9 cellular contexts compared by ENCODE assay signal in genomic region chr6:116511424-116512131, GRCh38. TPM values are rescaled to one million over a fixed set of nuclear protein-coding genes. Genes with fewer than 3 reads are reported as not detected.
DNase-seq lines count a peak whose midpoint lies in the region; ATAC-seq, FAIRE-seq and TF ChIP-seq lines count a peak whose summit lies in the region.
"Had no signal": no experiment of that assay in that cellular context is flagged by ENCODE, and none has a peak within 500 bp of the region (broad histone marks: within the 10 kb centered on the region; RNA-seq: fewer than 3 reads in every experiment).

Gene CALHM5 (plus strand): TSS chr6:116511639. CDS start chr6:116511697, 58 bp downstream.

- no peaks in the 10 kb centered on the region for H4K20me1 ChIP-seq in fibroblast of lung (ENCODE audit: control insufficient read depth, extremely low read depth, insufficient read depth, low read length)

- ATAC-seq in HG02981 (IDR thresholded peaks at IDR 0.05; ENCODE audit: unreplicated experiment): no peak

- no peaks in the 10 kb centered on the region for H3K27me3 ChIP-seq in fibroblast of lung (ENCODE audit: control insufficient read depth, insufficient read depth, low read length)

- H3K4me3 ChIP-seq in fibroblast of lung (replicated peaks in 1 of 4; ENCODE audit: control extremely low read depth in 1 of 4, insufficient read depth in 1 of 4, low read depth in 3 of 4, low read length in 4 of 4): peak within 1 kb of the TSS; percentile 61 to 81 (median 68)

- H3K36me3 ChIP-seq in fibroblast of lung (ENCODE audit: control insufficient read depth, insufficient read depth, low read length): no peaks in the 10 kb centered on the region

- DNase-seq in GM19239 (ENCODE audit: insufficient read length, low spot score): no peak
- DNase-seq in RPMI7951 (ENCODE audit: low read depth): peak; percentile 89
- peak; percentile 89 to 94 for DNase-seq in fibroblast of lung (ENCODE audit: low read depth in 2 of 2)
- peak; percentile 67 for DNase-seq in non-pigmented ciliary epithelial cell (ENCODE audit: low read depth)
- DNase-seq in G401 (ENCODE audit: low spot score): no peak
- DNase-seq in GM10248 (ENCODE audit: extremely low spot score): no peak
- DNase-seq in activated CD4-positive, alpha-beta memory T cell treated with anti-CD3 and anti-CD28 coated beads, Interleukin-2, amount 10 ng/mL, durations not matched to agents 7 days and 5 days: no peak
- DNase-seq: activated B cell treated with CpG ODN at 0.5 μM for 24 hours had no signal

- H3K9me3 ChIP-seq in fibroblast of lung (ENCODE audit: control insufficient read depth, insufficient read depth, low read depth, low read length): no peaks in the 10 kb centered on the region

- POLR2A ChIA-PET in GM10248 (lab: Yijun Ruan, JAX): no interaction called here
- POLR2A ChIA-PET in activated CD4-positive, alpha-beta memory T cell treated with anti-CD3 and anti-CD28 coated beads, Interleukin-2, amount 10 ng/mL, durations not matched to agents 7 days and 5 days (lab: Charles Lee): no interaction called here

- peak within 1 kb of the TSS; percentile 72 for H3K9ac ChIP-seq in fibroblast of lung (ENCODE audit: insufficient read depth, low read length)

- in situ Hi-C loops in G401 (cut with HindIII; ENCODE audit: low sequenced_read_pairs): no loop called here

- FAIRE-seq in GM19239 (lab: Jason Lieb, UNC): peak; percentile 31

- peaks cover 23% of the 10 kb centered on the region for H3K27me3 Mint-ChIP-seq in activated CD4-positive, alpha-beta memory T cell treated with anti-CD3 and anti-CD28 coated beads, Interleukin-2, amount 10 ng/mL, durations not matched to agents 7 days and 5 days
- H3K27me3 Mint-ChIP-seq: activated B cell treated with CpG ODN at 0.5 μM for 24 hours had no signal

- H3K9me3 Mint-ChIP-seq in activated CD4-positive, alpha-beta memory T cell treated with anti-CD3 and anti-CD28 coated beads, Interleukin-2, amount 10 ng/mL, durations not matched to agents 7 days and 5 days: peaks cover 2% of the 10 kb centered on the region

- peak; percentile 61 to 78 for TF ChIP-seq CTCF in fibroblast of lung (conservative IDR thresholded peaks at IDR 0.05 in 1 of 2, IDR thresholded peaks at IDR 0.05 in 1 of 2; ENCODE audit: low read depth in 1 of 2, low read length in 2 of 2)
- no peak for TF ChIP-seq CTCF in GM10248 (IDR thresholded peaks at IDR 0.05; ENCODE audit: control extremely low read depth, extremely low read depth, low read depth, missing control alignments)

- peak within 1 kb of the TSS; percentile 93 for H3K27ac ChIP-seq in fibroblast of lung (ENCODE audit: insufficient read depth, low read length)

- H2AFZ ChIP-seq in fibroblast of lung (ENCODE audit: low read length): peak within 1 kb of the TSS; percentile 93

- H3K4me1 Mint-ChIP-seq in activated CD4-positive, alpha-beta memory T cell treated with anti-CD3 and anti-CD28 coated beads, Interleukin-2, amount 10 ng/mL, durations not matched to agents 7 days and 5 days: no peaks in the 10 kb centered on the region

- peaks cover 11% of the 10 kb centered on the region for H3K79me2 ChIP-seq in fibroblast of lung (ENCODE audit: control insufficient read depth, insufficient read depth, low read length)

- peak within 1 kb of the TSS; percentile 98 for H3K4me2 ChIP-seq in fibroblast of lung (ENCODE audit: extremely low read depth, insufficient read depth, low read length)

- H3K4me1 ChIP-seq in fibroblast of lung (ENCODE audit: control insufficient read depth, extremely low read depth, insufficient read depth, low read length): no peaks in the 10 kb centered on the region

- no peak within 1 kb of the TSS for H3K27ac Mint-ChIP-seq in activated CD4-positive, alpha-beta memory T cell treated with anti-CD3 and anti-CD28 coated beads, Interleukin-2, amount 10 ng/mL, durations not matched to agents 7 days and 5 days
- H3K27ac Mint-ChIP-seq: activated B cell treated with CpG ODN at 0.5 μM for 24 hours had no signal

- CTCF ChIA-PET in GM10248 (lab: Yijun Ruan, JAX): interaction anchor here (0.8 to 2.5 kb wide), 5 partner anchors 9 to 43 kb away, joined by 3 to 9 read pairs (median 3); no protein-coding TSS in a partner anchor
- CTCF ChIA-PET in activated CD4-positive, alpha-beta memory T cell treated with anti-CD3 and anti-CD28 coated beads, Interleukin-2, amount 10 ng/mL, durations not matched to agents 7 days and 5 days (lab: Charles Lee): no interaction called here

- H3K4me3 Mint-ChIP-seq in activated CD4-positive, alpha-beta memory T cell treated with anti-CD3 and anti-CD28 coated beads, Interleukin-2, amount 10 ng/mL, durations not matched to agents 7 days and 5 days: no peak within 1 kb of the TSS
- H3K4me3 Mint-ChIP-seq: activated B cell treated with CpG ODN at 0.5 μM for 24 hours had no signal

- no peaks in the 10 kb centered on the region for H3K36me3 Mint-ChIP-seq in activated CD4-positive, alpha-beta memory T cell treated with anti-CD3 and anti-CD28 coated beads, Interleukin-2, amount 10 ng/mL, durations not matched to agents 7 days and 5 days (ENCODE audit: low read depth)

RNA-seq across cellular contexts. Expression of gene CALHM5, which starts in this region (rescaled TPM):
- 4.1 and 4.7 TPM in 2 replicates for total RNA-seq in RPMI7951 (2014; rRNA removed; shearing (Covaris generic))
- total RNA-seq in fibroblast of lung: 4.1 and 4.4 TPM in 2 replicates
- polyA plus RNA-seq in fibroblast of lung: 3.2 and 8.3 TPM in 2 replicates
- 2.7 and 6.4 TPM in 2 replicates for polyA plus RNA-seq in fibroblast of lung (2012)
- polyA minus RNA-seq in fibroblast of lung (ENCODE audit: low replicate concordance): 3.1 and 3.9 TPM in 2 replicates
- under 0.01 TPM in 2 replicates for total RNA-seq in G401 (2014; rRNA removed; shearing (Covaris generic))
- total RNA-seq in activated CD4-positive, alpha-beta memory T cell treated with anti-CD3 and anti-CD28 coated beads, Interleukin-2, amount 10 ng/mL, durations not matched to agents 7 days and 5 days: not detected
- total RNA-seq: activated B cell treated with CpG ODN at 0.5 μM for 24 hours had no signal

Comparison
In these comparisons a context has a peak if more than half of its experiments do, and no peak if none do; other contexts are left out.
1. DNase-seq: peak in RPMI7951 (single experiment), fibroblast of lung (2 of 2) and non-pigmented ciliary epithelial cell (single experiment); none in GM19239 (single experiment), G401 (single experiment), GM10248 (single experiment) and activated CD4-positive, alpha-beta memory T cell treated with anti-CD3 and anti-CD28 coated beads, Interleukin-2, amount 10 ng/mL, durations not matched to agents 7 days and 5 days (single experiment).